Comparison of ENCODE assay signal across 1 cellular context in the genomic region with DNA sequence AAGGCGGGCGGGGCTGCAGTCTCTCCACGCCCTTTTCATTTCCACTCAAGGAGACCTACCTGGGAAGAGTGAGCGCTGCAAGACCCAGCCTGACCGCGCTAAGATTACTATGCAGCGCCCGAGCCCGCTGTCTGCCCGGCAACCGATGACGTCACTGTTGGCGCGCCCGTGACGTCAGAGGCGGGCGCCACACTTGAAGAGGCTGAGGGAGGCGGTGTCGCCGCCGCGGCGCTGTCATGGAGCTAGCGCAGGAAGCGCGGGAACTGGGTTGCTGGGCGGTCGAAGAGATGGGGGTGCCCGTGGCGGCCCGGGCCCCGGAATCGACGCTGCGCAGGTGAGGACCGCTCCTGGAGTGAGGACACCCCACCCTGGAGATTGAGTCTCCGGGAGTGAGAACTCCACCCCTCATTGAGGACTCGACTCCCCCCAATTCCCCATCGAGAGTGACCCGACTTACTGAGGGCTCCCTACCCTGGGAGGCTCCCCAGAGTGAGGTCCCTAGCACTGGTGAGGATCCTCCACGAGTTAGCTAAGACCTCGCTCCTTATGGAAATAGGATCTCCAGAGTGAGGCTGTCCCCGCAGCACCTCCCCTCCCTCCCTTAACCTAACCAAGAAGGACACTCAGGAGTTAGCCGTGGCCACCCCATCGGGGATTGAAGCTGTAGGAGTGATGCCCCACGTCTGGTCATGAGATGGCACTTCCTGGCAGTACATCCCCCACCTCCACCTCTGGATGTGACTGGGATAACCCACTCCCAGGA.
TF ChIP-seq lines count a peak whose summit lies in the region.

A gene with protein sequence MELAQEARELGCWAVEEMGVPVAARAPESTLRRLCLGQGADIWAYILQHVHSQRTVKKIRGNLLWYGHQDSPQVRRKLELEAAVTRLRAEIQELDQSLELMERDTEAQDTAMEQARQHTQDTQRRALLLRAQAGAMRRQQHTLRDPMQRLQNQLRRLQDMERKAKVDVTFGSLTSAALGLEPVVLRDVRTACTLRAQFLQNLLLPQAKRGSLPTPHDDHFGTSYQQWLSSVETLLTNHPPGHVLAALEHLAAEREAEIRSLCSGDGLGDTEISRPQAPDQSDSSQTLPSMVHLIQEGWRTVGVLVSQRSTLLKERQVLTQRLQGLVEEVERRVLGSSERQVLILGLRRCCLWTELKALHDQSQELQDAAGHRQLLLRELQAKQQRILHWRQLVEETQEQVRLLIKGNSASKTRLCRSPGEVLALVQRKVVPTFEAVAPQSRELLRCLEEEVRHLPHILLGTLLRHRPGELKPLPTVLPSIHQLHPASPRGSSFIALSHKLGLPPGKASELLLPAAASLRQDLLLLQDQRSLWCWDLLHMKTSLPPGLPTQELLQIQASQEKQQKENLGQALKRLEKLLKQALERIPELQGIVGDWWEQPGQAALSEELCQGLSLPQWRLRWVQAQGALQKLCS (plus strand): TSS at position 177 of the 763 bp plus-strand sequence. CDS start 60 bp downstream, at position 237.

TF ChIP-seq in K562, 482 proteins besides CTCF, POLR2A, EP300 and RAD21 (continued from another document and continues in another):
- TF ChIP-seq, protein P1, sequence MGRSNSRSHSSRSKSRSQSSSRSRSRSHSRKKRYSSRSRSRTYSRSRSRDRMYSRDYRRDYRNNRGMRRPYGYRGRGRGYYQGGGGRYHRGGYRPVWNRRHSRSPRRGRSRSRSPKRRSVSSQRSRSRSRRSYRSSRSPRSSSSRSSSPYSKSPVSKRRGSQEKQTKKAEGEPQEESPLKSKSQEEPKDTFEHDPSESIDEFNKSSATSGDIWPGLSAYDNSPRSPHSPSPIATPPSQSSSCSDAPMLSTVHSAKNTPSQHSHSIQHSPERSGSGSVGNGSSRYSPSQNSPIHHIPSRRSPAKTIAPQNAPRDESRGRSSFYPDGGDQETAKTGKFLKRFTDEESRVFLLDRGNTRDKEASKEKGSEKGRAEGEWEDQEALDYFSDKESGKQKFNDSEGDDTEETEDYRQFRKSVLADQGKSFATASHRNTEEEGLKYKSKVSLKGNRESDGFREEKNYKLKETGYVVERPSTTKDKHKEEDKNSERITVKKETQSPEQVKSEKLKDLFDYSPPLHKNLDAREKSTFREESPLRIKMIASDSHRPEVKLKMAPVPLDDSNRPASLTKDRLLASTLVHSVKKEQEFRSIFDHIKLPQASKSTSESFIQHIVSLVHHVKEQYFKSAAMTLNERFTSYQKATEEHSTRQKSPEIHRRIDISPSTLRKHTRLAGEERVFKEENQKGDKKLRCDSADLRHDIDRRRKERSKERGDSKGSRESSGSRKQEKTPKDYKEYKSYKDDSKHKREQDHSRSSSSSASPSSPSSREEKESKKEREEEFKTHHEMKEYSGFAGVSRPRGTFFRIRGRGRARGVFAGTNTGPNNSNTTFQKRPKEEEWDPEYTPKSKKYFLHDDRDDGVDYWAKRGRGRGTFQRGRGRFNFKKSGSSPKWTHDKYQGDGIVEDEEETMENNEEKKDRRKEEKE (IDR thresholded peaks at IDR 0.05; ENCODE audit: borderline replicate concordance in 1 of 2, control insufficient read depth in 1 of 2, low read depth in 2 of 2, low read length in 1 of 2), result no peak
- TF ChIP-seq SMARCE1 (IDR thresholded peaks at IDR 0.05), result no peak
- TF ChIP-seq ERF (CRISPR knock-in tag; IDR thresholded peaks at IDR 0.05), result 0 out of 2 replicates have a peak, but pooled peaks have one; percentile 13
- 0 out of 2 replicates have a peak, but pooled peaks have one; percentile 42 for TF ChIP-seq BCL6 (CRISPR knock-in tag; IDR thresholded peaks at IDR 0.05)
- TF ChIP-seq ZC3H11A (IDR thresholded peaks at IDR 0.05; ENCODE audit: low read depth, low read length), result no peak
- TF ChIP-seq SPI1 (IDR thresholded peaks at IDR 0.05; ENCODE audit: borderline replicate concordance, low read depth, low read length), result no peak
- TF ChIP-seq, protein P2, sequence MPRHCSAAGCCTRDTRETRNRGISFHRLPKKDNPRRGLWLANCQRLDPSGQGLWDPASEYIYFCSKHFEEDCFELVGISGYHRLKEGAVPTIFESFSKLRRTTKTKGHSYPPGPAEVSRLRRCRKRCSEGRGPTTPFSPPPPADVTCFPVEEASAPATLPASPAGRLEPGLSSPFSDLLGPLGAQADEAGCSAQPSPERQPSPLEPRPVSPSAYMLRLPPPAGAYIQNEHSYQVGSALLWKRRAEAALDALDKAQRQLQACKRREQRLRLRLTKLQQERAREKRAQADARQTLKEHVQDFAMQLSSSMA (CRISPR knock-in tag; IDR thresholded peaks at IDR 0.05), result no peak
- TF ChIP-seq RBM17 (IDR thresholded peaks at IDR 0.05; ENCODE audit: borderline replicate concordance, low read depth, low read length), result no peak
- TF ChIP-seq, protein P3, sequence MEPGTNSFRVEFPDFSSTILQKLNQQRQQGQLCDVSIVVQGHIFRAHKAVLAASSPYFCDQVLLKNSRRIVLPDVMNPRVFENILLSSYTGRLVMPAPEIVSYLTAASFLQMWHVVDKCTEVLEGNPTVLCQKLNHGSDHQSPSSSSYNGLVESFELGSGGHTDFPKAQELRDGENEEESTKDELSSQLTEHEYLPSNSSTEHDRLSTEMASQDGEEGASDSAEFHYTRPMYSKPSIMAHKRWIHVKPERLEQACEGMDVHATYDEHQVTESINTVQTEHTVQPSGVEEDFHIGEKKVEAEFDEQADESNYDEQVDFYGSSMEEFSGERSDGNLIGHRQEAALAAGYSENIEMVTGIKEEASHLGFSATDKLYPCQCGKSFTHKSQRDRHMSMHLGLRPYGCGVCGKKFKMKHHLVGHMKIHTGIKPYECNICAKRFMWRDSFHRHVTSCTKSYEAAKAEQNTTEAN (CRISPR knock-in tag; IDR thresholded peaks at IDR 0.05), result no peak
- TF ChIP-seq BACH1 (tag; IDR thresholded peaks at IDR 0.05), result no peak
- peak; percentile 81 for TF ChIP-seq RBBP5 (IDR thresholded peaks at IDR 0.05; ENCODE audit: borderline replicate concordance, insufficient read depth, low read length, poor library complexity, severe bottlenecking)
- TF ChIP-seq, protein P4, sequence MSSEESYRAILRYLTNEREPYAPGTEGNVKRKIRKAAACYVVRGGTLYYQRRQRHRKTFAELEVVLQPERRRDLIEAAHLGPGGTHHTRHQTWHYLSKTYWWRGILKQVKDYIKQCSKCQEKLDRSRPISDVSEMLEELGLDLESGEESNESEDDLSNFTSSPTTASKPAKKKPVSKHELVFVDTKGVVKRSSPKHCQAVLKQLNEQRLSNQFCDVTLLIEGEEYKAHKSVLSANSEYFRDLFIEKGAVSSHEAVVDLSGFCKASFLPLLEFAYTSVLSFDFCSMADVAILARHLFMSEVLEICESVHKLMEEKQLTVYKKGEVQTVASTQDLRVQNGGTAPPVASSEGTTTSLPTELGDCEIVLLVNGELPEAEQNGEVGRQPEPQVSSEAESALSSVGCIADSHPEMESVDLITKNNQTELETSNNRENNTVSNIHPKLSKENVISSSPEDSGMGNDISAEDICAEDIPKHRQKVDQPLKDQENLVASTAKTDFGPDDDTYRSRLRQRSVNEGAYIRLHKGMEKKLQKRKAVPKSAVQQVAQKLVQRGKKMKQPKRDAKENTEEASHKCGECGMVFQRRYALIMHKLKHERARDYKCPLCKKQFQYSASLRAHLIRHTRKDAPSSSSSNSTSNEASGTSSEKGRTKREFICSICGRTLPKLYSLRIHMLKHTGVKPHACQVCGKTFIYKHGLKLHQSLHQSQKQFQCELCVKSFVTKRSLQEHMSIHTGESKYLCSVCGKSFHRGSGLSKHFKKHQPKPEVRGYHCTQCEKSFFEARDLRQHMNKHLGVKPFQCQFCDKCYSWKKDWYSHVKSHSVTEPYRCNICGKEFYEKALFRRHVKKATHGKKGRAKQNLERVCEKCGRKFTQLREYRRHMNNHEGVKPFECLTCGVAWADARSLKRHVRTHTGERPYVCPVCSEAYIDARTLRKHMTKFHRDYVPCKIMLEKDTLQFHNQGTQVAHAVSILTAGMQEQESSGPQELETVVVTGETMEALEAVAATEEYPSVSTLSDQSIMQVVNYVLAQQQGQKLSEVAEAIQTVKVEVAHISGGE (CRISPR knock-in tag; IDR thresholded peaks at IDR 0.05), result 0 out of 6 replicates have a peak, but pooled peaks of 1 of the 3 experiments have one; percentile 44
- TF ChIP-seq, protein P5, sequence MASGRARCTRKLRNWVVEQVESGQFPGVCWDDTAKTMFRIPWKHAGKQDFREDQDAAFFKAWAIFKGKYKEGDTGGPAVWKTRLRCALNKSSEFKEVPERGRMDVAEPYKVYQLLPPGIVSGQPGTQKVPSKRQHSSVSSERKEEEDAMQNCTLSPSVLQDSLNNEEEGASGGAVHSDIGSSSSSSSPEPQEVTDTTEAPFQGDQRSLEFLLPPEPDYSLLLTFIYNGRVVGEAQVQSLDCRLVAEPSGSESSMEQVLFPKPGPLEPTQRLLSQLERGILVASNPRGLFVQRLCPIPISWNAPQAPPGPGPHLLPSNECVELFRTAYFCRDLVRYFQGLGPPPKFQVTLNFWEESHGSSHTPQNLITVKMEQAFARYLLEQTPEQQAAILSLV (tag; IDR thresholded peaks at IDR 0.05), result no peak
- TF ChIP-seq, protein P6, sequence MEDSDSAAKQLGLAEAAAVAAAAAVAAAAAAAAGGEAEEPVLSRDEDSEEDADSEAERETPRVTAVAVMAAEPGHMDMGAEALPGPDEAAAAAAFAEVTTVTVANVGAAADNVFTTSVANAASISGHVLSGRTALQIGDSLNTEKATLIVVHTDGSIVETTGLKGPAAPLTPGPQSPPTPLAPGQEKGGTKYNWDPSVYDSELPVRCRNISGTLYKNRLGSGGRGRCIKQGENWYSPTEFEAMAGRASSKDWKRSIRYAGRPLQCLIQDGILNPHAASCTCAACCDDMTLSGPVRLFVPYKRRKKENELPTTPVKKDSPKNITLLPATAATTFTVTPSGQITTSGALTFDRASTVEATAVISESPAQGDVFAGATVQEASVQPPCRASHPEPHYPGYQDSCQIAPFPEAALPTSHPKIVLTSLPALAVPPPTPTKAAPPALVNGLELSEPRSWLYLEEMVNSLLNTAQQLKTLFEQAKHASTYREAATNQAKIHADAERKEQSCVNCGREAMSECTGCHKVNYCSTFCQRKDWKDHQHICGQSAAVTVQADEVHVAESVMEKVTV (CRISPR knock-in tag; IDR thresholded peaks at IDR 0.05), result no peak
- TF ChIP-seq, protein P7, sequence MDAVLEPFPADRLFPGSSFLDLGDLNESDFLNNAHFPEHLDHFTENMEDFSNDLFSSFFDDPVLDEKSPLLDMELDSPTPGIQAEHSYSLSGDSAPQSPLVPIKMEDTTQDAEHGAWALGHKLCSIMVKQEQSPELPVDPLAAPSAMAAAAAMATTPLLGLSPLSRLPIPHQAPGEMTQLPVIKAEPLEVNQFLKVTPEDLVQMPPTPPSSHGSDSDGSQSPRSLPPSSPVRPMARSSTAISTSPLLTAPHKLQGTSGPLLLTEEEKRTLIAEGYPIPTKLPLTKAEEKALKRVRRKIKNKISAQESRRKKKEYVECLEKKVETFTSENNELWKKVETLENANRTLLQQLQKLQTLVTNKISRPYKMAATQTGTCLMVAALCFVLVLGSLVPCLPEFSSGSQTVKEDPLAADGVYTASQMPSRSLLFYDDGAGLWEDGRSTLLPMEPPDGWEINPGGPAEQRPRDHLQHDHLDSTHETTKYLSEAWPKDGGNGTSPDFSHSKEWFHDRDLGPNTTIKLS (IDR thresholded peaks at IDR 0.05; ENCODE audit: borderline replicate concordance, low read depth), result no peak
- TF ChIP-seq HMG20A (CRISPR knock-in tag; conservative IDR thresholded peaks at IDR 0.05), result no peak
- no peak for TF ChIP-seq NFYB (IDR thresholded peaks at IDR 0.05; ENCODE audit: extremely low read depth, insufficient read length)
- TF ChIP-seq ZNF41 (CRISPR knock-in tag; conservative IDR thresholded peaks at IDR 0.05), result no peak
- TF ChIP-seq SOX6 (IDR thresholded peaks at IDR 0.05), result no peak
- TF ChIP-seq ZNF75A (CRISPR knock-in tag; IDR thresholded peaks at IDR 0.05), result no peak
- TF ChIP-seq MCM3 (IDR thresholded peaks at IDR 0.05), result no peak
- TF ChIP-seq TAF9B (IDR thresholded peaks at IDR 0.05; ENCODE audit: partially characterized antibody), result peak; percentile 68
- no peak for TF ChIP-seq HSF4 (CRISPR knock-in tag; IDR thresholded peaks at IDR 0.05; ENCODE audit: borderline replicate concordance)
- TF ChIP-seq, protein P8, sequence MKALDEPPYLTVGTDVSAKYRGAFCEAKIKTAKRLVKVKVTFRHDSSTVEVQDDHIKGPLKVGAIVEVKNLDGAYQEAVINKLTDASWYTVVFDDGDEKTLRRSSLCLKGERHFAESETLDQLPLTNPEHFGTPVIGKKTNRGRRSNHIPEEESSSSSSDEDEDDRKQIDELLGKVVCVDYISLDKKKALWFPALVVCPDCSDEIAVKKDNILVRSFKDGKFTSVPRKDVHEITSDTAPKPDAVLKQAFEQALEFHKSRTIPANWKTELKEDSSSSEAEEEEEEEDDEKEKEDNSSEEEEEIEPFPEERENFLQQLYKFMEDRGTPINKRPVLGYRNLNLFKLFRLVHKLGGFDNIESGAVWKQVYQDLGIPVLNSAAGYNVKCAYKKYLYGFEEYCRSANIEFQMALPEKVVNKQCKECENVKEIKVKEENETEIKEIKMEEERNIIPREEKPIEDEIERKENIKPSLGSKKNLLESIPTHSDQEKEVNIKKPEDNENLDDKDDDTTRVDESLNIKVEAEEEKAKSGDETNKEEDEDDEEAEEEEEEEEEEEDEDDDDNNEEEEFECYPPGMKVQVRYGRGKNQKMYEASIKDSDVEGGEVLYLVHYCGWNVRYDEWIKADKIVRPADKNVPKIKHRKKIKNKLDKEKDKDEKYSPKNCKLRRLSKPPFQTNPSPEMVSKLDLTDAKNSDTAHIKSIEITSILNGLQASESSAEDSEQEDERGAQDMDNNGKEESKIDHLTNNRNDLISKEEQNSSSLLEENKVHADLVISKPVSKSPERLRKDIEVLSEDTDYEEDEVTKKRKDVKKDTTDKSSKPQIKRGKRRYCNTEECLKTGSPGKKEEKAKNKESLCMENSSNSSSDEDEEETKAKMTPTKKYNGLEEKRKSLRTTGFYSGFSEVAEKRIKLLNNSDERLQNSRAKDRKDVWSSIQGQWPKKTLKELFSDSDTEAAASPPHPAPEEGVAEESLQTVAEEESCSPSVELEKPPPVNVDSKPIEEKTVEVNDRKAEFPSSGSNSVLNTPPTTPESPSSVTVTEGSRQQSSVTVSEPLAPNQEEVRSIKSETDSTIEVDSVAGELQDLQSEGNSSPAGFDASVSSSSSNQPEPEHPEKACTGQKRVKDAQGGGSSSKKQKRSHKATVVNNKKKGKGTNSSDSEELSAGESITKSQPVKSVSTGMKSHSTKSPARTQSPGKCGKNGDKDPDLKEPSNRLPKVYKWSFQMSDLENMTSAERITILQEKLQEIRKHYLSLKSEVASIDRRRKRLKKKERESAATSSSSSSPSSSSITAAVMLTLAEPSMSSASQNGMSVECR (CRISPR knock-in tag; IDR thresholded peaks at IDR 0.05), result peak; percentile 88
- no peak for TF ChIP-seq EZH2 (IDR thresholded peaks at IDR 0.05; ENCODE audit: borderline replicate concordance, low read depth, low read length)
- TF ChIP-seq RBFOX2 (IDR thresholded peaks at IDR 0.05; ENCODE audit: low read depth, low read length), result peak; percentile 96
- TF ChIP-seq, protein P9, sequence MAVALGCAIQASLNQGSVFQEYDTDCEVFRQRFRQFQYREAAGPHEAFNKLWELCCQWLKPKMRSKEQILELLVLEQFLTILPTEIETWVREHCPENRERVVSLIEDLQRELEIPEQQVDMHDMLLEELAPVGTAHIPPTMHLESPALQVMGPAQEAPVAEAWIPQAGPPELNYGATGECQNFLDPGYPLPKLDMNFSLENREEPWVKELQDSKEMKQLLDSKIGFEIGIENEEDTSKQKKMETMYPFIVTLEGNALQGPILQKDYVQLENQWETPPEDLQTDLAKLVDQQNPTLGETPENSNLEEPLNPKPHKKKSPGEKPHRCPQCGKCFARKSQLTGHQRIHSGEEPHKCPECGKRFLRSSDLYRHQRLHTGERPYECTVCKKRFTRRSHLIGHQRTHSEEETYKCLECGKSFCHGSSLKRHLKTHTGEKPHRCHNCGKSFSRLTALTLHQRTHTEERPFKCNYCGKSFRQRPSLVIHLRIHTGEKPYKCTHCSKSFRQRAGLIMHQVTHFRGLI (CRISPR knock-in tag; IDR thresholded peaks at IDR 0.05), result peak; percentile 82; the same call in 1 of the 2 replicates
- TF ChIP-seq, protein P10, sequence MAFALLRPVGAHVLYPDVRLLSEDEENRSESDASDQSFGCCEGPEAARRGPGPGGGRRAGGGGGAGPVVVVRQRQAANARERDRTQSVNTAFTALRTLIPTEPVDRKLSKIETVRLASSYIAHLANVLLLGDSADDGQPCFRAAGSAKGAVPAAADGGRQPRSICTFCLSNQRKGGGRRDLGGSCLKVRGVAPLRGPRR (CRISPR knock-in tag; IDR thresholded peaks at IDR 0.05), result no peak
